ENCODE assay signal across 9 cellular contexts in genomic region chr2:117470311-117471095, GRCh38.
A peak's percentile ranks its signal among the peaks of the same experiment; 100 is the strongest.
DNase-seq lines count a peak whose midpoint lies in the region; ATAC-seq, FAIRE-seq and TF ChIP-seq lines count a peak whose summit lies in the region.
"Had no signal": no experiment of that assay in that cellular context is flagged by ENCODE, and none has a peak within 500 bp of the region (broad histone marks: within the 10 kb centered on the region; RNA-seq: fewer than 3 reads in every experiment).

No MANE protein-coding gene starts in this region.

- dilution Hi-C loops in keratinocyte (cut with MboI; ENCODE audit: extremely low pct_ligation_motif_present, low sequenced_read_pairs) = no loop called here

- peak; percentile 20 for DNase-seq in COLO829 (ENCODE audit: low spot score)
- peak; percentile 18 for DNase-seq in LoVo (ENCODE audit: low spot score)
- DNase-seq in SW480 (ENCODE audit: low spot score) = peak; percentile 46
- no peak for DNase-seq in keratinocyte (ENCODE audit: low read depth, low spot score)
- no peak for DNase-seq in 8988T

- no peak overlapping the region for H2AFZ ChIP-seq in keratinocyte (ENCODE audit: control insufficient read depth, low read length)

- H3K27me3 ChIP-seq in keratinocyte (ENCODE audit: control insufficient read depth, extremely low read depth, insufficient read depth, low read length) = no peaks in the 10 kb centered on the region

- ATAC-seq in GM18511 (IDR thresholded peaks at IDR 0.05; ENCODE audit: unreplicated experiment) (peak; percentile 81), GM18873 (IDR thresholded peaks at IDR 0.05; ENCODE audit: low FRiP score, unreplicated experiment) (no peak), HG03025 (IDR thresholded peaks at IDR 0.05; ENCODE audit: low FRiP score, unreplicated experiment) (no peak)

- H3K79me2 ChIP-seq in keratinocyte (ENCODE audit: control insufficient read depth, insufficient read depth, low read length) = no peaks in the 10 kb centered on the region

- H3K4me3 ChIP-seq in keratinocyte (ENCODE audit: control insufficient read depth in 2 of 3, extremely low read depth in 1 of 3, insufficient read depth in 2 of 3, low read depth in 1 of 3, low read length in 3 of 3) = no peak overlapping the region

- no peak overlapping the region for H3K4me2 ChIP-seq in keratinocyte (ENCODE audit: control insufficient read depth, extremely low read depth, insufficient read depth, low read depth, low read length)

- H3K36me3 ChIP-seq in keratinocyte (ENCODE audit: control insufficient read depth in 2 of 2, extremely low read depth in 1 of 2, insufficient read depth in 2 of 2, low read length in 2 of 2) = no peaks in the 10 kb centered on the region

- FAIRE-seq in keratinocyte (lab: Jason Lieb, UNC) = no peak
- FAIRE-seq: endometrium had no signal

- no peak overlapping the region for H3K27ac ChIP-seq in keratinocyte (ENCODE audit: control insufficient read depth, insufficient read depth, low read length)

- H3K9me3 ChIP-seq in keratinocyte (ENCODE audit: control insufficient read depth, low read depth, low read length) = no peaks in the 10 kb centered on the region

- peak in 2 of 3 experiments; percentile 19 to 33 for TF ChIP-seq CTCF in keratinocyte (optimal IDR thresholded peaks at IDR 0.05 in 1 of 3, IDR thresholded peaks at IDR 0.05 in 1 of 3, conservative IDR thresholded peaks at IDR 0.05 in 1 of 3; ENCODE audit: extremely low read depth in 1 of 3, insufficient read depth in 2 of 3, low read length in 3 of 3)

- no peaks in the 10 kb centered on the region for H4K20me1 ChIP-seq in keratinocyte (ENCODE audit: control insufficient read depth, extremely low read depth, insufficient read depth, low read length)

- H3K4me1 ChIP-seq in keratinocyte (ENCODE audit: control insufficient read depth, extremely low read depth, insufficient read depth, low read length) = no peaks in the 10 kb centered on the region

- H3K9me1 ChIP-seq in keratinocyte (ENCODE audit: control insufficient read depth, extremely low read depth, insufficient read depth, low read length) = no peaks in the 10 kb centered on the region

- no peak overlapping the region for H3K9ac ChIP-seq in keratinocyte (ENCODE audit: control insufficient read depth, extremely low read depth, insufficient read depth, low read length)

Comparison
In these comparisons a context has a peak if more than half of its experiments do, and no peak if none do; other contexts are left out.
1. DNase-seq: peak in COLO829 (single experiment), LoVo (single experiment) and SW480 (single experiment); none in keratinocyte (single experiment) and 8988T (single experiment).